ENCODE assay signal across 8 cellular contexts in the genomic region with DNA sequence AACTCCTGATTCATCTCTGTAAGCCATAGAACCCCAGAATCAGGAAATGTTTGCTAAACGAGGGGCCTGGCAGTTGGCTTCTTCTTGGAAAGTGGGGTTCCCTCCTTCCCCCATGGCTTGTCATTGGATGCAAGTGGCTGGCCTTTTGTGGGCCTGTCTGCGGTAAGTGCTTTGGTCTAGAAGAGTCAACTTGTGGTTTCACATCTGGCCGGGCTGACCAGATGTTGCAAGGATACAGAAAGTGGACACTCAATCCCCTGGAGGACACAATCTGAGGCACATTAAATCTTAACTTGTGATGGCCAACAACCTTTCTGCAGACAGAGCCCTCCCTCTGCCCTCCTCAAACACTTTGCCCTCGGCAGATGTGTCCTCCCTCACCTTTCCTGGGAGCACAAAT. TPM values are rescaled to one million over a fixed set of nuclear protein-coding genes. Genes with fewer than 3 reads are reported as not detected.
DNase-seq lines count a peak whose midpoint lies in the region; TF ChIP-seq lines count a peak whose summit lies in the region.

No MANE protein-coding gene starts in this region.

- peak overlapping the region; percentile 77 for H3K4me2 ChIP-seq in OCI-LY7 (ENCODE audit: low read length)

- H3K27me3 ChIP-seq in endodermal cell (ENCODE audit: control insufficient read depth, insufficient read depth, low read length, poor library complexity, severe bottlenecking) (peaks cover 22% of the 10 kb centered on the region), tibial nerve (no peaks in the 10 kb centered on the region), ovary (no peaks in the 10 kb centered on the region)

- H3K4me3 Mint-ChIP-seq in endodermal cell: peak overlapping the region; percentile 79
- peak overlapping the region; percentile 88 for H3K4me3 Mint-ChIP-seq in progenitor cell of endocrine pancreas (ENCODE audit: low read depth)

- H3K27ac Mint-ChIP-seq in endodermal cell: no peak overlapping the region
- no peak overlapping the region for H3K27ac Mint-ChIP-seq in progenitor cell of endocrine pancreas

- no TSS peak for BruUV-seq in OCI-LY7 (replicated peaks; lab: Mats Ljungman, UMichigan)

- CTCF ChIA-PET in OCI-LY7 (lab: Charles Lee; ENCODE audit: unreplicated experiment): interaction anchor here (0.6 kb wide), 1 partner anchor 1980 kb away, joined by 3 read pairs; no protein-coding TSS in a partner anchor

- TF ChIP-seq CTCF in OCI-LY7 (conservative IDR thresholded peaks at IDR 0.05; ENCODE audit: low read length): no peak
- no peak for TF ChIP-seq CTCF in endodermal cell (conservative IDR thresholded peaks at IDR 0.05)
- TF ChIP-seq CTCF in progenitor cell of endocrine pancreas (IDR thresholded peaks at IDR 0.05; ENCODE audit: unreplicated experiment): no peak
- TF ChIP-seq CTCF in tibial nerve (IDR thresholded peaks at IDR 0.05): no peak
- no peak for TF ChIP-seq CTCF in ovary (IDR thresholded peaks at IDR 0.05)

- peaks cover 29% of the 10 kb centered on the region for H3K27me3 Mint-ChIP-seq in endodermal cell (ENCODE audit: insufficient read depth)
- peaks cover 19% of the 10 kb centered on the region for H3K27me3 Mint-ChIP-seq in progenitor cell of endocrine pancreas

- H3K36me3 Mint-ChIP-seq in endodermal cell (ENCODE audit: low read depth) (no peaks in the 10 kb centered on the region), progenitor cell of endocrine pancreas (ENCODE audit: insufficient read depth) (no peaks in the 10 kb centered on the region)

- POLR2A ChIA-PET in OCI-LY7 (lab: Charles Lee): no interaction called here

- no peaks in the 10 kb centered on the region for H3K79me2 ChIP-seq in OCI-LY7 (ENCODE audit: insufficient read depth, low read depth, low read length)

- TF ChIP-seq EP300 in tibial nerve (IDR thresholded peaks at IDR 0.05) (no peak), ovary (IDR thresholded peaks at IDR 0.05) (no peak)

- H3K36me3 ChIP-seq in ES-I3 (ENCODE audit: insufficient read depth, low read length) (no peaks in the 10 kb centered on the region), OCI-LY7 (ENCODE audit: insufficient read depth, low read length) (no peaks in the 10 kb centered on the region), endodermal cell (ENCODE audit: control insufficient read depth, insufficient read depth, low read length) (no peaks in the 10 kb centered on the region), tibial nerve (peaks cover 0 to 10% (median 0%) of the 10 kb centered on the region in 3 donors), ovary (no peaks in the 10 kb centered on the region)

- H3K27ac ChIP-seq in OCI-LY7 (ENCODE audit: low read depth, low read length, poor library complexity, severe bottlenecking) (no peak overlapping the region), endodermal cell (ENCODE audit: low read depth, low read length) (no peak overlapping the region), tibial nerve (peak overlapping the region in 2 of 4 donors; percentile 92), ovary (no peak overlapping the region)

- intact Hi-C loops in OCI-LY7 (cut with micrococcal nuclease; ENCODE audit: unreplicated experiment) (loop anchor here (2.0 to 10.0 kb wide), 3 partner anchors 95 to 259 kb away; a partner anchor contains a TSS), ovary (cut with DNase I) (loop anchor here in 1 of 4 donors (5.0 kb wide), 1 partner anchor 97 kb away; a partner anchor contains a TSS)

- H2AFZ ChIP-seq in OCI-LY7 (ENCODE audit: low read length): peak overlapping the region; percentile 44; the same call in 1 of the 2 replicates

- no peaks in the 10 kb centered on the region for H3K9me3 Mint-ChIP-seq in endodermal cell
- no peaks in the 10 kb centered on the region for H3K9me3 Mint-ChIP-seq in progenitor cell of endocrine pancreas (ENCODE audit: low read depth)

- no peaks in the 10 kb centered on the region for H3K9me3 ChIP-seq in ES-I3 (ENCODE audit: control insufficient read depth, insufficient read depth, low read length)
- H3K9me3 ChIP-seq in OCI-LY7 (ENCODE audit: low read length): no peaks in the 10 kb centered on the region
- H3K9me3 ChIP-seq in endodermal cell (ENCODE audit: control insufficient read depth, low read length): no peaks in the 10 kb centered on the region
- H3K9me3 ChIP-seq in tibial nerve: no peaks in the 10 kb centered on the region
- H3K9me3 ChIP-seq in ovary: no peaks in the 10 kb centered on the region

- peak overlapping the region; percentile 76; the same call in 1 of the 2 replicates for H3K9ac ChIP-seq in ES-I3 (ENCODE audit: low read depth, low read length)
- no peak overlapping the region for H3K9ac ChIP-seq in endodermal cell (ENCODE audit: extremely low read depth, low read length, poor library complexity, severe bottlenecking)

- no peak for DNase-seq in OCI-LY7 (ENCODE audit: low spot score)
- DNase-seq in endodermal cell: no peak
- no peak for DNase-seq in progenitor cell of endocrine pancreas (ENCODE audit: low spot score, unreplicated experiment)
- DNase-seq in tibial nerve (ENCODE audit: low spot score in 2 of 2): no peak
- no peak for DNase-seq in kidney glomerular epithelial cell (lab: John Stamatoyannopoulos, UW)
- no peak for DNase-seq in ovary
- no peak for DNase-seq in SIG-M5 (lab: John Stamatoyannopoulos, UW)

- H3K4me3 ChIP-seq in OCI-LY7 (ENCODE audit: low read depth, low read length, poor library complexity, severe bottlenecking): peak overlapping the region; percentile 71
- peak overlapping the region; percentile 91 for H3K4me3 ChIP-seq in endodermal cell (ENCODE audit: low read length)
- H3K4me3 ChIP-seq in tibial nerve: peak overlapping the region in 1 of 4 donors; percentile 68
- H3K4me3 ChIP-seq in ovary: no peak overlapping the region

- H4K20me1 ChIP-seq in OCI-LY7 (ENCODE audit: insufficient read depth, low read length): no peaks in the 10 kb centered on the region

- no peaks in the 10 kb centered on the region for H3K9me2 ChIP-seq in OCI-LY7 (ENCODE audit: insufficient read depth, low read length)

- 91 to 92% methylated on average over 2 to 4 of the region's 4 CpGs for WGBS in endodermal cell (ENCODE audit: insufficient coverage in 1 of 2, insufficient read length in 1 of 2), 2 experiments
- WGBS in tibial nerve, 2 donors: 72 to 80% methylated on average over 4 of the region's 4 CpGs
- WGBS in ovary, 3 donors: 67 to 86% (median 79%) methylated on average over 4 of the region's 4 CpGs

- H3K4me1 ChIP-seq in ES-I3 (ENCODE audit: insufficient read depth, low read length) (peaks cover 19% of the 10 kb centered on the region), OCI-LY7 (ENCODE audit: insufficient read depth, low read length, poor library complexity, severe bottlenecking) (peaks cover 20% of the 10 kb centered on the region), endodermal cell (ENCODE audit: control insufficient read depth, insufficient read depth, low read length) (peaks cover 10% of the 10 kb centered on the region), tibial nerve (peaks cover 0 to 26% (median 9%) of the 10 kb centered on the region in 4 donors), ovary (ENCODE audit: insufficient read depth) (peaks cover 1% of the 10 kb centered on the region)

- H3K4me1 Mint-ChIP-seq in endodermal cell (peaks cover 9% of the 10 kb centered on the region), progenitor cell of endocrine pancreas (ENCODE audit: low read depth) (peaks cover 6% of the 10 kb centered on the region)

- TF ChIP-seq POLR2A in tibial nerve (IDR thresholded peaks at IDR 0.05) (no peak), ovary (IDR thresholded peaks at IDR 0.05) (no peak)

RNA-seq across cellular contexts. Expression of a gene that starts 1.1 kb away (rescaled TPM):
- total RNA-seq in OCI-LY7 (2014; rRNA removed; shearing (Covaris generic)): 9.4 and 11.9 TPM in 2 replicates
- total RNA-seq in OCI-LY7 (2022) (15.3 and 18.4 TPM in 2 replicates), endodermal cell (10 to 100 TPM; 11.9 to 14.2 TPM), progenitor cell of endocrine pancreas (18.2 and 18.4 TPM in 2 replicates), tibial nerve (10 to 100 TPM; 22.0 to 42.0 (median 37.7) TPM), ovary (10 to 100 TPM; 19.0 to 47.2 (median 42.8) TPM)
- 19.5 TPM for polyA plus RNA-seq in endodermal cell (2013, experiment 1 of 2)
- 15.9 TPM for polyA plus RNA-seq in endodermal cell (2013, experiment 2 of 2)
- polyA plus RNA-seq in ovary: 10 to 100 TPM; 23.2 to 25.9 TPM
